In the genomic region with DNA sequence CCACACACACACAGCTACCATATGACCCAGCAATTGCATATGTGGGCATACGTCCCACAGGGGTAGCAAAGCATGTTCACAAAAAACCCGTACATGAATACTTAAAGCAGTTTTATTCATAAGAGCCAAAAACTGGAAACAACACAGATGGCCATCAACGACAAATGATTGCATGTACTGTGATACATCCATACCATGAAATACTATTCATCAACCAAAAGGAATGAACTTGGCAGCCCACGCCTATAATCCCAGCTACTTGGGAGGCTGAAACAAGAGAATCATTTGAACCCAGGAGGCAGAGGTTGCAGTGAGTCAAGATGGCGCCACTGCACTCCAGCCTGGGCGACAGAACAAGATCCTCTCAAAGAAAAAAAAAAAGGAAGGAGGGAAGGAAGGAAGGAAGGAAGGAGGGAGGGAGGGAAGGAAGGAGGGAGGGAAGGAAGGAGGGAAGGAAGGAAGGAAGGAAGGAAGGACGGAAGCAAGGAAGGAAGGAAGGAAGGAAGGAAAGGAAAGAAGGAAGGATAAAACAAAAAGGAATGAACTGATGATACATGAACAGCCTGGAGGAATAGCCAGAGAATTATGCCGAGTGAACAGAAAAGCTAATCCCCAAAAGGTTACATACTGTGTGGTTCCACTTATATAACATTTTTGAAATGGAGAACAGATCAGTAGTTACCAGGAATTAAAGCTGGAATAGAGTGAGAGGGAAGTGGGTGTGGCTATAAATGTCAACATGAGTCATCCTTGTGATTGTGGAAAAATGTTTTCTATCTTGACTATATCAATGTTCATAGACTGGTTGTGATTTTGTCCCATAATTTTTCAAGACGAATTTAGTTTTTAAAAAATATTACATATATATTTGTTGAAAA, we compare ENCODE assay signal across 18 cellular contexts. TPM values are rescaled to one million over a fixed set of nuclear protein-coding genes. Genes with fewer than 3 reads are reported as not detected.
DNase-seq lines count a peak whose midpoint lies in the region; ATAC-seq, FAIRE-seq and TF ChIP-seq lines count a peak whose summit lies in the region.
"Had no signal": no experiment of that assay in that cellular context is flagged by ENCODE, and none has a peak within 500 bp of the region (broad histone marks: within the 10 kb centered on the region; RNA-seq: fewer than 3 reads in every experiment).

No MANE protein-coding gene starts in this region.

- H3K27me3 ChIP-seq in osteoblast (ENCODE audit: insufficient read depth, low read length): peaks cover 12% of the 10 kb centered on the region
- H3K27me3 ChIP-seq: ascending aorta, transverse colon had no signal

- no peaks in the 10 kb centered on the region for H3K36me3 ChIP-seq in osteoblast (ENCODE audit: insufficient read depth, low read length)
- H3K36me3 ChIP-seq: ascending aorta, lower lobe of right lung, transverse colon had no signal

- ATAC-seq in HG03460 (IDR thresholded peaks at IDR 0.05; ENCODE audit: unreplicated experiment) (no peak), GM19455 (IDR thresholded peaks at IDR 0.05; ENCODE audit: unreplicated experiment) (no peak)
- ATAC-seq: right cardiac atrium had no signal

- no peaks in the 10 kb centered on the region for H4K20me1 ChIP-seq in osteoblast (ENCODE audit: insufficient read depth, low read length)

- H3K4me3 ChIP-seq in osteoblast (ENCODE audit: insufficient read depth, low read length): no peak overlapping the region
- H3K4me3 ChIP-seq: ascending aorta, lower lobe of right lung, transverse colon had no signal

- peak overlapping the region; percentile 65 for H2AFZ ChIP-seq in osteoblast (ENCODE audit: low read length)

- H3K4me1 ChIP-seq in osteoblast (ENCODE audit: insufficient read depth, low read length): peaks cover 2% of the 10 kb centered on the region
- H3K4me1 ChIP-seq: ascending aorta, lower lobe of right lung, transverse colon had no signal

- FAIRE-seq in RCC 7860 (lab: Jason Lieb, UNC): peak; percentile 52

- no peaks in the 10 kb centered on the region for H3K79me2 ChIP-seq in osteoblast (ENCODE audit: insufficient read depth, low read length)

- H3K4me2 ChIP-seq in osteoblast (ENCODE audit: insufficient read depth, low read length): peak overlapping the region; percentile 51

- H3K9me3 ChIP-seq in osteoblast (ENCODE audit: low read depth, low read length): no peaks in the 10 kb centered on the region
- H3K9me3 ChIP-seq: ascending aorta, lower lobe of right lung, transverse colon had no signal

- DNase-seq in DMS53 treated with DMSO at 0.1 percent for 48 hours (lab: John Stamatoyannopoulos, UW; ENCODE audit: unreplicated experiment) (peak; percentile 29), RCC 7860 (ENCODE audit: low spot score) (no peak), ecto neural progenitor cell (ENCODE audit: low spot score) (peak; percentile 6), osteoblast (ENCODE audit: insufficient read length, low spot score, missing footprints) (peak; percentile 69), KBM-7 (no peak), NCI-H2171 treated with DMSO at 0.1 percent for 48 hours (lab: John Stamatoyannopoulos, UW) (no peak)
- DNase-seq: activated B cell treated with CpG ODN at 0.5 μM for 24 hours; activated effector memory CD4-positive, alpha-beta T cell treated with anti-CD3 and anti-CD28 coated beads, Interleukin-2, amount 50 U/mL, for 16 hours; lower lobe of right lung; NCI-H187 treated with DMSO at 0.1 percent for 48 hours; NCI-H524; nephron progenitor cell; right cardiac atrium; stimulated activated CD4-positive, alpha-beta T cell treated with anti-CD3 and anti-CD28 coated beads, Interleukin-4, amount 100 ng/mL, for 24 hours; transverse colon had no signal

- peak overlapping the region; percentile 45 for H3K27ac ChIP-seq in osteoblast (ENCODE audit: low read depth, low read length)
- H3K27ac ChIP-seq: ascending aorta, lower lobe of right lung, transverse colon had no signal

- in situ Hi-C loops in KBM-7 (cut with MboI; ENCODE audit: low pct_unique_long_range_greater_than_20kb, low sequenced_read_pairs): no loop called here

- TF ChIP-seq CTCF in osteoblast (IDR thresholded peaks at IDR 0.05; ENCODE audit: extremely low read depth, low read depth, low read length): no peak

RNA-seq across cellular contexts. Expression of a gene that starts 19.6 kb away (rescaled TPM):
- 92.3 and 94.6 TPM in 2 replicates for total RNA-seq in osteoblast

Comparison
In these comparisons a context has a peak if more than half of its experiments do, and no peak if none do; other contexts are left out.
1. DNase-seq: peak in DMS53 treated with DMSO at 0.1 percent for 48 hours (single experiment), ecto neural progenitor cell (single experiment) and osteoblast (single experiment); none in RCC 7860 (single experiment), KBM-7 (single experiment) and NCI-H2171 treated with DMSO at 0.1 percent for 48 hours (single experiment).